In the genomic region with DNA sequence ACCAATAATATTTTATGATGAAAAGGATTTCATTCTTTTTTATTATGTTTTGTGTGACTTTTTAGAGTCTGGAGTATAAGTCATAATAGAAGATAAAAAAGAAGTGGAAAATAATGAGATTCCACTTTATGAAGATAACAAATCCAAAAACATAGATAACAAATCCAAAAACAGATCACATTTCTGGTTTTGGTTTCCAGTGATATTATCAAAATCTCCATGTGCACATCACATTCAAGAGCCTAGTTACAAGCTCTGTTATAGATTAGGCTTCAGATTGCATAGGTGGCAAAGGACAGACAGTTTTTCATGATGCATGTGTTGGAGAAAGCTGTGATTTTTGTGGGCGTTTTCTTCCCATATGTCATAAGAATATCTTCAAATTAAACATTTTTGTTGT, we compare ENCODE assay signal across 36 cellular contexts.
A peak's percentile ranks its signal among the peaks of the same experiment; 100 is the strongest.
DNase-seq lines count a peak whose midpoint lies in the region; ATAC-seq, FAIRE-seq and TF ChIP-seq lines count a peak whose summit lies in the region.
"Had no signal": no experiment of that assay in that cellular context is flagged by ENCODE, and none has a peak within 500 bp of the region (broad histone marks: within the 10 kb centered on the region; RNA-seq: fewer than 3 reads in every experiment).

No MANE protein-coding gene starts in this region.

- CTCF ChIA-PET in SK-N-SH (lab: Yijun Ruan, JAX), result interaction anchor here (0.7 to 1.4 kb wide), 3 partner anchors 15 to 520 kb away, joined by 3 read pairs; no protein-coding TSS in a partner anchor
- CTCF ChIA-PET in activated CD8-positive, alpha-beta T cell treated with anti-CD3 and anti-CD28 coated beads for 36 hours (lab: Charles Lee), result no interaction called here

- H3K79me2 ChIP-seq in SK-N-SH (ENCODE audit: insufficient read depth), result no peaks in the 10 kb centered on the region

- peak; percentile 28; the same call in 1 of the 2 replicates for TF ChIP-seq RAD21 in SK-N-SH (IDR thresholded peaks at IDR 0.05; ENCODE audit: low read length)

- no peak overlapping the region; a peak in 1 of 4 replicates for H3K27ac ChIP-seq in SK-N-SH (ENCODE audit: low read depth in 2 of 2, low read length in 1 of 2)
- H3K27ac ChIP-seq: 22Rv1; A549; BLaER1; BLaER1 treated with 17β-estradiol and CSF1 and Interleukin-3, amounts not matched to agents 10 nM and 100 nM; C4-2B had no signal

- DNase-seq in SK-N-DZ (ENCODE audit: low spot score), result peak; percentile 54
- DNase-seq in SK-N-SH, result peak; percentile 14
- DNase-seq in activated CD8-positive, alpha-beta T cell treated with anti-CD3 and anti-CD28 coated beads for 36 hours, result no peak
- DNase-seq in stimulated activated CD4-positive, alpha-beta T cell treated with anti-CD3 and anti-CD28 coated beads, Interleukin-4, amount 100 ng/mL, for 1 hour, result no peak
- DNase-seq in NCI-H2171 treated with DMSO at 0.1 percent for 48 hours (lab: John Stamatoyannopoulos, UW), result no peak
- no peak for DNase-seq in omental fat pad (ENCODE audit: low spot score)
- DNase-seq: 8988T; ACHN; AML-193; BE2C; C1 segment of cervical spinal cord; Caco-2; Calu3; CD4-positive, alpha-beta memory T cell; CD4-positive, alpha-beta T cell; CD4-positive, CD25-positive, alpha-beta regulatory T cell; CD8-positive, alpha-beta memory T cell; CD8-positive, alpha-beta T cell; COR-L47; DMS 273 treated with DMSO at 0.1 percent for 48 hours; DMS153; DMS53; DMS79; DMS79 treated with DMSO at 0.1 percent for 48 hours; DND-41; EL had no signal

- H4K20me1 ChIP-seq in SK-N-SH (ENCODE audit: insufficient read depth), result no peaks in the 10 kb centered on the region
- H4K20me1 ChIP-seq: BLaER1; BLaER1 treated with 17β-estradiol and CSF1 and Interleukin-3, amounts not matched to agents 10 nM and 100 nM had no signal

- H3K9ac ChIP-seq in SK-N-SH, result no peak overlapping the region
- H3K9ac ChIP-seq: BLaER1; BLaER1 treated with 17β-estradiol and CSF1 and Interleukin-3, amounts not matched to agents 10 nM and 100 nM had no signal

- peak; percentile 94 for FAIRE-seq in endometrium (lab: Jason Lieb, UNC)
- FAIRE-seq: A204.1, A549 had no signal

- H3K4me1 Mint-ChIP-seq in activated CD8-positive, alpha-beta T cell treated with anti-CD3 and anti-CD28 coated beads for 36 hours (ENCODE audit: low read depth), result no peaks in the 10 kb centered on the region

- intact Hi-C loops in activated CD8-positive, alpha-beta T cell treated with anti-CD3 and anti-CD28 coated beads for 36 hours (cut with micrococcal nuclease), result no loop called here

- peaks cover 0 to 6% of the 10 kb centered on the region in 2 experiments; a peak in 1 of 4 replicates for H3K4me1 ChIP-seq in SK-N-SH (ENCODE audit: control insufficient read depth in 1 of 2, insufficient read depth in 2 of 2, low read depth in 1 of 2, low read length in 1 of 2)
- H3K4me1 ChIP-seq: A549; BE2C; BLaER1; BLaER1 treated with 17β-estradiol and CSF1 and Interleukin-3, amounts not matched to agents 10 nM and 100 nM; Caco-2 had no signal

- WGBS in SK-N-SH (ENCODE audit: low lambda C conversion rate), result 45% methylated on average over 1 of the region's 1 CpG

- TF ChIP-seq EP300 in SK-N-SH (IDR thresholded peaks at IDR 0.05; ENCODE audit: borderline replicate concordance in 1 of 2, low read depth in 1 of 2, low read length in 1 of 2), result peak in 1 of 2 experiments; percentile 95; a peak in 2 of 4 replicates

- H3K36me3 ChIP-seq in SK-N-SH (replicated peaks in 1 of 2; ENCODE audit: control insufficient read depth in 1 of 2, insufficient read depth in 2 of 2, low read length in 1 of 2), result no peaks in the 10 kb centered on the region
- H3K36me3 ChIP-seq: BE2C; BLaER1; BLaER1 treated with 17β-estradiol and CSF1 and Interleukin-3, amounts not matched to agents 10 nM and 100 nM had no signal

- no peak overlapping the region for H3K4me3 Mint-ChIP-seq in activated CD8-positive, alpha-beta T cell treated with anti-CD3 and anti-CD28 coated beads for 36 hours
- H3K4me3 Mint-ChIP-seq: B cell; CD14-positive monocyte; CD4-positive, alpha-beta memory T cell; CD4-positive, alpha-beta T cell; CD4-positive, CD25-positive, alpha-beta regulatory T cell; CD8-positive, alpha-beta memory T cell; CD8-positive, alpha-beta T cell had no signal

- no peak overlapping the region for H2AFZ ChIP-seq in SK-N-SH (ENCODE audit: low read depth)

- no peaks in the 10 kb centered on the region for H3K36me3 Mint-ChIP-seq in activated CD8-positive, alpha-beta T cell treated with anti-CD3 and anti-CD28 coated beads for 36 hours (ENCODE audit: low read depth)
- H3K36me3 Mint-ChIP-seq: CD14-positive monocyte; CD4-positive, alpha-beta memory T cell; CD4-positive, CD25-positive, alpha-beta regulatory T cell; CD8-positive, alpha-beta memory T cell; CD8-positive, alpha-beta T cell had no signal

- TF ChIP-seq CTCF in SK-N-SH (IDR thresholded peaks at IDR 0.05) (no peak), omental fat pad (IDR thresholded peaks at IDR 0.05) (no peak)
- TF ChIP-seq CTCF in activated CD8-positive, alpha-beta T cell treated with anti-CD3 and anti-CD28 coated beads for 36 hours (IDR thresholded peaks at IDR 0.05), result no peak

- no peak overlapping the region for H3K4me3 ChIP-seq in SK-N-SH (ENCODE audit: low read depth in 2 of 2, low read length in 1 of 2)
- H3K4me3 ChIP-seq: A549; BLaER1; BLaER1 treated with 17β-estradiol and CSF1 and Interleukin-3, amounts not matched to agents 10 nM and 100 nM had no signal

- no peaks in the 10 kb centered on the region for H3K9me3 Mint-ChIP-seq in activated CD8-positive, alpha-beta T cell treated with anti-CD3 and anti-CD28 coated beads for 36 hours
- H3K9me3 Mint-ChIP-seq: CD14-positive monocyte; CD4-positive, alpha-beta T cell; CD8-positive, alpha-beta memory T cell; CD8-positive, alpha-beta T cell had no signal

- no peaks in the 10 kb centered on the region for H3K9me2 ChIP-seq in SK-N-SH

- POLR2A ChIA-PET in SK-N-SH (lab: Yijun Ruan, JAX), result no interaction called here
- POLR2A ChIA-PET in activated CD8-positive, alpha-beta T cell treated with anti-CD3 and anti-CD28 coated beads for 36 hours (lab: Charles Lee), result no interaction called here

- ATAC-seq in SK-N-SH treated with all-trans-retinoic acid at 6 μM for 48 hours (no peak), omental fat pad (ENCODE audit: low FRiP score) (no peak)
- ATAC-seq in activated CD8-positive, alpha-beta T cell treated with anti-CD3 and anti-CD28 coated beads for 36 hours, result no peak
- ATAC-seq: A549; CD8-positive, alpha-beta T cell had no signal

- H3K27me3 Mint-ChIP-seq in activated CD8-positive, alpha-beta T cell treated with anti-CD3 and anti-CD28 coated beads for 36 hours, result no peaks in the 10 kb centered on the region
- H3K27me3 Mint-ChIP-seq: B cell; CD4-positive, alpha-beta memory T cell; CD4-positive, alpha-beta T cell; CD4-positive, CD25-positive, alpha-beta regulatory T cell; CD8-positive, alpha-beta memory T cell had no signal

- no peaks in the 10 kb centered on the region for H3K27me3 ChIP-seq in SK-N-SH (ENCODE audit: insufficient read depth)
- H3K27me3 ChIP-seq: BE2C; BLaER1; BLaER1 treated with 17β-estradiol and CSF1 and Interleukin-3, amounts not matched to agents 10 nM and 100 nM had no signal

- no peak overlapping the region for H3K4me2 ChIP-seq in SK-N-SH
- H3K4me2 ChIP-seq: A549; BLaER1; BLaER1 treated with 17β-estradiol and CSF1 and Interleukin-3, amounts not matched to agents 10 nM and 100 nM had no signal

- H3K9me3 ChIP-seq in SK-N-SH, result no peaks in the 10 kb centered on the region
- H3K9me3 ChIP-seq: A549; BE2C; BLaER1; BLaER1 treated with 17β-estradiol and CSF1 and Interleukin-3, amounts not matched to agents 10 nM and 100 nM; Caco-2 had no signal

- H3K27ac Mint-ChIP-seq in activated CD8-positive, alpha-beta T cell treated with anti-CD3 and anti-CD28 coated beads for 36 hours, result no peak overlapping the region
- H3K27ac Mint-ChIP-seq: B cell; CD14-positive monocyte; CD4-positive, alpha-beta memory T cell; CD4-positive, alpha-beta T cell; CD4-positive, CD25-positive, alpha-beta regulatory T cell; CD8-positive, alpha-beta memory T cell; CD8-positive, alpha-beta T cell had no signal

- H3F3A ChIP-seq in SK-N-SH (replicated peaks; ENCODE audit: insufficient read depth), result no peaks in the 10 kb centered on the region

TF ChIP-seq in SK-N-SH, 30 proteins besides CTCF, POLR2A, EP300 and RAD21 (continues in another document):
- TF ChIP-seq RFX5 (IDR thresholded peaks at IDR 0.05; ENCODE audit: low read length) (peak; percentile 6; the same call in 1 of the 2 replicates), FOXJ3 (CRISPR knock-in tag; IDR thresholded peaks at IDR 0.05) (peak; percentile 81)
- TF ChIP-seq, protein P1, sequence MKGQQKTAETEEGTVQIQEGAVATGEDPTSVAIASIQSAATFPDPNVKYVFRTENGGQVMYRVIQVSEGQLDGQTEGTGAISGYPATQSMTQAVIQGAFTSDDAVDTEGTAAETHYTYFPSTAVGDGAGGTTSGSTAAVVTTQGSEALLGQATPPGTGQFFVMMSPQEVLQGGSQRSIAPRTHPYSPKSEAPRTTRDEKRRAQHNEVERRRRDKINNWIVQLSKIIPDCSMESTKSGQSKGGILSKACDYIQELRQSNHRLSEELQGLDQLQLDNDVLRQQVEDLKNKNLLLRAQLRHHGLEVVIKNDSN (IDR thresholded peaks at IDR 0.05; ENCODE audit: borderline replicate concordance, low read depth), result no peak

TF ChIP-seq in SK-N-SH treated with all-trans-retinoic acid at 6 μM for 48 hours, 23 proteins besides CTCF, POLR2A, EP300 and RAD21 (continues in another document):
- TF ChIP-seq TSHZ2 (CRISPR knock-in tag; IDR thresholded peaks at IDR 0.05), result peak; percentile 67; the same call in 1 of the 2 replicates
- TF ChIP-seq TCF4 (CRISPR knock-in tag; IDR thresholded peaks at IDR 0.05; ENCODE audit: borderline replicate concordance), result peak; percentile 90

Comparison
In these comparisons a context has a peak if more than half of its experiments do, and no peak if none do; other contexts are left out.
1. DNase-seq: peak in SK-N-DZ (single experiment) and SK-N-SH (single experiment); none in activated CD8-positive, alpha-beta T cell treated with anti-CD3 and anti-CD28 coated beads for 36 hours (single experiment), stimulated activated CD4-positive, alpha-beta T cell treated with anti-CD3 and anti-CD28 coated beads, Interleukin-4, amount 100 ng/mL, for 1 hour (single experiment), NCI-H2171 treated with DMSO at 0.1 percent for 48 hours (single experiment) and omental fat pad (single experiment).